ENCODE assay signal across 8 cellular contexts in the genomic region with DNA sequence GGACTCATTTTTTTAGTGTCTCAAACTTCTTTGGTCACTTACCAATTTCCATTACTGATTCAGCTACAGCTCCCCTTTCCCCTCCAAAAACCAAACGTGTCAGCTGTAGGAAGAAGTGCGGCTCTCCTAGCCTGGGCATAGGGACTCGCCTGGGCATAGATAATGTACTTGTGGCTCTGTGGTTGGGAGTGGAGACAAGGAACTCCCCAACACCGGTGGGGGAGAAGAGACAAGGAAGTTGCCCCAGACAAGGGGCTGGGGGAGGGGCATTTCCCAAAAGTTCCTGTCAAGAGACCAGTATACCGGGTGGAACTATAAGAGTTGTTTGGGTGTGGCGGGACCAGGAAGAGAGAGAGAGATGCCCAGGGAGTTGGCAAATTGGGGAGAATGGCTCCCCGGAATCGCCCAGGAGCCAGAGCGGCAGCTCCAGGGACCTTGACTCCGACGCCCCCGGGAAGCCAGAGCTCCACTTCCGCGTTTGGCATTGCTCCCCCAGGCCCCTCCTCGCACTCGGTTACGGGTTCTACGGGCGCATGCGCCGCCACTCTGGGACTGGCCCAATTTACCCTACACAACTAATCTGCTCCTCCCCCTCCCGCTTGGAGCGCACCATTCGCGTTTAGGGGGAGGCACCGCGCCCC. TPM values are rescaled to one million over a fixed set of nuclear protein-coding genes. Genes with fewer than 3 reads are reported as not detected.
DNase-seq lines count a peak whose midpoint lies in the region; ATAC-seq and TF ChIP-seq lines count a peak whose summit lies in the region.

No MANE protein-coding gene starts in this region.

- H3K27me3 ChIP-seq in HUES64 (ENCODE audit: insufficient read depth, low read length), result no peaks in the 10 kb centered on the region

- intact Hi-C loops in OCI-LY7 (cut with micrococcal nuclease; ENCODE audit: unreplicated experiment), result no loop called here
- intact Hi-C loops in natural killer cell (cut with micrococcal nuclease), result loop anchor here (1.0 kb wide), 1 partner anchor 50 kb away; no protein-coding TSS in a partner anchor

- H3K9ac ChIP-seq in HUES64 (ENCODE audit: low read depth, low read length), result peak overlapping the region; percentile 99

- peaks cover 47 to 50% of the 10 kb centered on the region in 2 donors for H3K4me1 Mint-ChIP-seq in natural killer cell

- TSS peak; percentile 95 for BruUV-seq in OCI-LY7 (replicated peaks; lab: Mats Ljungman, UMichigan)

- peak; percentile 64 for ATAC-seq in GM21447 (IDR thresholded peaks at IDR 0.05; ENCODE audit: unreplicated experiment)
- peak; percentile 79 to 91 (median 80) for ATAC-seq in natural killer cell

- POLR2A ChIA-PET in OCI-LY7 (lab: Charles Lee), result interaction anchor here (0.6 to 1.6 kb wide), 7 partner anchors 8 to 815 kb away, joined by 3 to 11 read pairs (median 3); no protein-coding TSS in a partner anchor

- H3K36me3 ChIP-seq in HUES64 (ENCODE audit: insufficient read depth, low read length) (no peaks in the 10 kb centered on the region), OCI-LY7 (ENCODE audit: insufficient read depth, low read length) (no peaks in the 10 kb centered on the region)

- no peaks in the 10 kb centered on the region for H3K27me3 Mint-ChIP-seq in natural killer cell (ENCODE audit: low read depth in 2 of 2)

- peak overlapping the region; percentile 92 for H2AFZ ChIP-seq in OCI-LY7 (ENCODE audit: low read length)

- peaks cover 18% of the 10 kb centered on the region; the same call in 1 of the 2 replicates for H4K20me1 ChIP-seq in OCI-LY7 (ENCODE audit: insufficient read depth, low read length)

- peaks cover 30% of the 10 kb centered on the region for H3K4me1 ChIP-seq in HUES64 (ENCODE audit: insufficient read depth, low read length)
- H3K4me1 ChIP-seq in OCI-LY7 (ENCODE audit: insufficient read depth, low read length, poor library complexity, severe bottlenecking), result peaks cover 18% of the 10 kb centered on the region

- H3K79me2 ChIP-seq in OCI-LY7 (ENCODE audit: insufficient read depth, low read depth, low read length), result peaks cover 33% of the 10 kb centered on the region

- peak overlapping the region; percentile 85 for H3K4me3 ChIP-seq in HUES64 (ENCODE audit: low read length)
- peak overlapping the region; percentile 84 for H3K4me3 ChIP-seq in OCI-LY7 (ENCODE audit: low read depth, low read length, poor library complexity, severe bottlenecking)
- H3K4me3 ChIP-seq in fibroblast of mammary gland (ENCODE audit: control insufficient read depth, low read depth, low read length), result peak overlapping the region; percentile 84

- H3K4me2 ChIP-seq in OCI-LY7 (ENCODE audit: low read length), result peak overlapping the region; percentile 93

- H3K9me3 Mint-ChIP-seq in natural killer cell, result no peaks in the 10 kb centered on the region

- H3K9me3 ChIP-seq in HUES64 (ENCODE audit: insufficient read depth, low read depth, low read length) (no peaks in the 10 kb centered on the region), OCI-LY7 (ENCODE audit: low read length) (no peaks in the 10 kb centered on the region)

- under 1% methylated on average over 26 of the region's 27 CpGs for WGBS in HUES64

- no peaks in the 10 kb centered on the region for H3K36me3 Mint-ChIP-seq in natural killer cell

- TF ChIP-seq CTCF in OCI-LY7 (conservative IDR thresholded peaks at IDR 0.05; ENCODE audit: low read length) (no peak), fibroblast of mammary gland (conservative IDR thresholded peaks at IDR 0.05; ENCODE audit: control insufficient read depth, insufficient read depth, low read depth, low read length) (no peak), natural killer cell (IDR thresholded peaks at IDR 0.05) (no peak)

- no peaks in the 10 kb centered on the region for H3K9me2 ChIP-seq in OCI-LY7 (ENCODE audit: insufficient read depth, low read length)

- CTCF ChIA-PET in OCI-LY7 (lab: Charles Lee; ENCODE audit: unreplicated experiment), result interaction anchor here (0.6 to 0.7 kb wide), 2 partner anchors 662 to 859 kb away, joined by 3 to 4 read pairs; no protein-coding TSS in a partner anchor

- DNase-seq in DMS153 (lab: John Stamatoyannopoulos, UW) (peak; percentile 94), OCI-LY7 (ENCODE audit: low spot score) (peak; percentile 98), activated T-helper 1 cell treated with Interleukin-2 at 50 U/mL for 16 hours (ENCODE audit: low read depth) (peak; percentile 93), fibroblast of mammary gland (ENCODE audit: low read depth) (peak; percentile 94), natural killer cell (peak; percentile 92)
- peak; percentile 92 for DNase-seq in stimulated activated naive CD4-positive, alpha-beta T cell treated with Interleukin-2 at 50 U/mL for 16 hours (lab: John Stamatoyannopoulos, UW)

- H3K4me3 Mint-ChIP-seq in natural killer cell, result peak overlapping the region; percentile 97

- peak overlapping the region; percentile 97 to 99 for H3K27ac Mint-ChIP-seq in natural killer cell

- H3K27ac ChIP-seq in HUES64 (ENCODE audit: low read depth, low read length) (peak overlapping the region; percentile 99), OCI-LY7 (ENCODE audit: low read depth, low read length, poor library complexity, severe bottlenecking) (peak overlapping the region; percentile 63)

RNA-seq across cellular contexts. Expression of a gene that starts 0.9 kb away (rescaled TPM):
- polyA plus RNA-seq in HUES64 (2013, experiment 1 of 2), result 56.6 TPM
- 63.7 TPM for polyA plus RNA-seq in HUES64 (2013, experiment 2 of 2)
- total RNA-seq in OCI-LY7 (2014; rRNA removed; shearing (Covaris generic)), result 7.8 and 8.3 TPM in 2 replicates
- 33.8 and 36.4 TPM in 2 replicates for total RNA-seq in OCI-LY7 (2022)
- 10 to 100 TPM; 87.7 to 97.4 (median 90.1) TPM for total RNA-seq in natural killer cell

Comparison
In these comparisons a context has a peak if more than half of its experiments do, and no peak if none do; other contexts are left out.
1. Peak in every context shown above with its lines: DNase-seq, ATAC-seq, H3K4me3 ChIP-seq and H3K27ac ChIP-seq.